ENCODE assay signal across 8 cellular contexts in genomic region chr12:75977590-75977951, GRCh38. TPM values are rescaled to one million over a fixed set of nuclear protein-coding genes. Genes with fewer than 3 reads are reported as not detected.
DNase-seq lines count a peak whose midpoint lies in the region; ATAC-seq, FAIRE-seq and TF ChIP-seq lines count a peak whose summit lies in the region.

No MANE protein-coding gene starts in this region.

- in situ Hi-C loops in GM13976 (cut with MboI; ENCODE audit: low sequenced_read_pairs, unreplicated experiment), result no loop called here

- no peak for TF ChIP-seq CTCF in psoas muscle (IDR thresholded peaks at IDR 0.05)
- no peak for TF ChIP-seq CTCF in GM13976 (IDR thresholded peaks at IDR 0.05; ENCODE audit: borderline replicate concordance, control extremely low read depth, extremely low read depth, insufficient read depth, missing control alignments)

- H3K36me3 ChIP-seq in psoas muscle (ENCODE audit: insufficient read depth in 1 of 2, low read depth in 1 of 2), result no peaks in the 10 kb centered on the region

- FAIRE-seq in H54 (lab: Jason Lieb, UNC), result no peak

- intact Hi-C loops in psoas muscle (cut with DNase I), result loop anchor here in 1 of 2 donors (5.0 kb wide), 1 partner anchor 40 kb away; no protein-coding TSS in a partner anchor

- no peaks in the 10 kb centered on the region for H3K27me3 ChIP-seq in psoas muscle (ENCODE audit: insufficient read depth in 3 of 3, low read length in 2 of 3)

- ATAC-seq in GM19025 (IDR thresholded peaks at IDR 0.05; ENCODE audit: low read depth, unreplicated experiment), result peak; percentile 4
- peak; percentile 0 for ATAC-seq in HG03159 (IDR thresholded peaks at IDR 0.05; ENCODE audit: unreplicated experiment)
- peak in 3 of 4 donors; percentile 12 to 15 (median 13) for ATAC-seq in psoas muscle
- no peak for ATAC-seq in HG03095 (IDR thresholded peaks at IDR 0.05; ENCODE audit: unreplicated experiment)

- H3K4me1 ChIP-seq in psoas muscle, result peaks cover 7% of the 10 kb centered on the region

- H3K27ac ChIP-seq in caudate nucleus (ENCODE audit: low read depth, low read length), result peak overlapping the region; percentile 55
- peak overlapping the region; percentile 65 for H3K27ac ChIP-seq in psoas muscle

- no peaks in the 10 kb centered on the region for H3K9me3 ChIP-seq in psoas muscle

- H3K4me3 ChIP-seq in psoas muscle, result no peak overlapping the region

- DNase-seq in caudate nucleus (lab: John Stamatoyannopoulos, UW) (no peak), psoas muscle (no peak), NCI-H146 treated with DMSO at 0.1 percent for 48 hours (lab: John Stamatoyannopoulos, UW; ENCODE audit: unreplicated experiment) (no peak), GM13976 (ENCODE audit: low spot score) (no peak), H54 (ENCODE audit: insufficient read length, low spot score) (no peak)

- 68 to 83% (median 71%) methylated on average over 5 of the region's 5 CpGs for WGBS in psoas muscle, 3 donors

- no peak for TF ChIP-seq POLR2A in H54 (IDR thresholded peaks at IDR 0.05; ENCODE audit: low read depth, low read length)

RNA-seq across cellular contexts. Expression of gene PHLDA1, which starts 54.0 kb away (rescaled TPM):
- total RNA-seq in psoas muscle, result 1 to 10 TPM; 2.2 to 3.7 (median 3.1) TPM
- polyA plus RNA-seq in psoas muscle, result 10 to 100 TPM in 1 of 3 donors, 1 to 10 TPM in 1, under 1 TPM in 1; 0.73 to 35.6 (median 3.5) TPM
